8 cellular contexts compared by ENCODE assay signal in genomic region chr19:35140898-35141626, GRCh38. TPM values are rescaled to one million over a fixed set of nuclear protein-coding genes. Genes with fewer than 3 reads are reported as not detected.
DNase-seq lines count a peak whose midpoint lies in the region; ATAC-seq, FAIRE-seq and TF ChIP-seq lines count a peak whose summit lies in the region.

No MANE protein-coding gene starts in this region.

- H3K4me3 ChIP-seq in HCT116 (replicated peaks in 1 of 2; ENCODE audit: low read depth in 1 of 2, low read length in 2 of 2) (peak overlapping the region; percentile 49 to 66), keratinocyte (ENCODE audit: control insufficient read depth in 2 of 3, extremely low read depth in 1 of 3, insufficient read depth in 2 of 3, low read depth in 1 of 3, low read length in 3 of 3) (peak overlapping the region in 2 of 3 experiments; percentile 18 to 32)

- intact Hi-C loops in HCT116 (cut with micrococcal nuclease): no loop called here

- H3K9me2 ChIP-seq in HCT116 (ENCODE audit: insufficient read depth): no peaks in the 10 kb centered on the region

- TF ChIP-seq RAD21 in HCT116 (IDR thresholded peaks at IDR 0.05; ENCODE audit: low read depth): peak; percentile 72

- H2AFZ ChIP-seq in HCT116 (ENCODE audit: low read depth, low read length, poor library complexity, severe bottlenecking) (no peak overlapping the region), keratinocyte (ENCODE audit: control insufficient read depth, low read length) (peak overlapping the region; percentile 32)

- peak; percentile 77 for FAIRE-seq in keratinocyte (lab: Jason Lieb, UNC)

- H3K79me2 ChIP-seq in HCT116 (ENCODE audit: insufficient read depth, low read length) (no peaks in the 10 kb centered on the region), keratinocyte (ENCODE audit: control insufficient read depth, insufficient read depth, low read length) (no peaks in the 10 kb centered on the region)

- RAD21 ChIA-PET in HCT116 (lab: Charles Lee; ENCODE audit: low non-redundant PET in 1 of 2, low total read pairs in 2 of 2, uncharacterized antibody in 2 of 2, unreplicated experiment in 2 of 2): interaction anchor here (0.7 to 2.3 kb wide), 7 partner anchors 20 to 97 kb away, joined by 3 to 25 read pairs (median 5); no protein-coding TSS in a partner anchor

- H3K36me3 ChIP-seq in HCT116 (ENCODE audit: control insufficient read depth in 1 of 2, insufficient read depth in 2 of 2, low read length in 2 of 2) (no peaks in the 10 kb centered on the region), keratinocyte (ENCODE audit: control insufficient read depth in 2 of 2, extremely low read depth in 1 of 2, insufficient read depth in 2 of 2, low read length in 2 of 2) (no peaks in the 10 kb centered on the region)

- H4K20me1 ChIP-seq in HCT116 (ENCODE audit: insufficient read depth) (no peaks in the 10 kb centered on the region), keratinocyte (ENCODE audit: control insufficient read depth, extremely low read depth, insufficient read depth, low read length) (no peaks in the 10 kb centered on the region)

- peaks cover 22 to 35% of the 10 kb centered on the region in 2 experiments for H3K4me1 ChIP-seq in HCT116 (ENCODE audit: control insufficient read depth in 1 of 2, insufficient read depth in 2 of 2, low read length in 2 of 2)
- peaks cover 26% of the 10 kb centered on the region for H3K4me1 ChIP-seq in keratinocyte (ENCODE audit: control insufficient read depth, extremely low read depth, insufficient read depth, low read length)

- H3K9me1 ChIP-seq in keratinocyte (ENCODE audit: control insufficient read depth, extremely low read depth, insufficient read depth, low read length): no peaks in the 10 kb centered on the region

- H3K9me3 ChIP-seq in HCT116 (ENCODE audit: control insufficient read depth in 1 of 2, insufficient read depth in 1 of 2, low read depth in 1 of 2, low read length in 2 of 2): no peaks in the 10 kb centered on the region
- H3K9me3 ChIP-seq in keratinocyte (ENCODE audit: control insufficient read depth, low read depth, low read length): no peaks in the 10 kb centered on the region

- no peaks in the 10 kb centered on the region for H3K27me3 ChIP-seq in HCT116 (ENCODE audit: insufficient read depth, low read length)
- peaks cover 19% of the 10 kb centered on the region for H3K27me3 ChIP-seq in keratinocyte (ENCODE audit: control insufficient read depth, extremely low read depth, insufficient read depth, low read length)

- CTCF ChIA-PET in HCT116 (lab: Charles Lee): interaction anchor here (0.6 to 2.7 kb wide), 21 partner anchors 11 to 303 kb away, joined by 3 to 46 read pairs (median 5); partner anchors contain the start of genes FXYD3 and FXYD5

- DNase-seq in DMS 273 (lab: John Stamatoyannopoulos, UW; ENCODE audit: unreplicated experiment) (peak; percentile 93), HCT116 (ENCODE audit: low read depth, low spot score) (peak; percentile 83), NCI-H2196 (lab: John Stamatoyannopoulos, UW; ENCODE audit: unreplicated experiment) (peak; percentile 91), keratinocyte (ENCODE audit: low read depth, low spot score) (peak; percentile 81)
- DNase-seq in activated CD4-positive, alpha-beta T cell treated with anti-CD3 and anti-CD28 coated beads for 1 hour: peak; percentile 94
- DNase-seq in central memory CD4-positive, alpha-beta T cell: peak; percentile 92
- DNase-seq in stimulated activated CD4-positive, alpha-beta T cell treated with anti-CD3 and anti-CD28 coated beads, Interleukin-12 subunit alpha, Interleukin-12 subunit beta, amount 100 ng/mL, for 48 hours (ENCODE audit: low read depth in 2 of 3, low spot score in 1 of 3): peak; percentile 96 to 98 (median 96)

- TF ChIP-seq POLR2A in HCT116 (IDR thresholded peaks at IDR 0.05; ENCODE audit: borderline replicate concordance, extremely low read depth, insufficient read depth, insufficient read length): no peak

- H3K27ac ChIP-seq in HCT116 (ENCODE audit: low read depth, low read length) (peak overlapping the region; percentile 32; the same call in 1 of the 2 replicates), keratinocyte (ENCODE audit: control insufficient read depth, insufficient read depth, low read length) (no peak overlapping the region)

- H3K4me2 ChIP-seq in HCT116 (ENCODE audit: low read length): peak overlapping the region; percentile 95
- H3K4me2 ChIP-seq in keratinocyte (ENCODE audit: control insufficient read depth, extremely low read depth, insufficient read depth, low read depth, low read length): peak overlapping the region; percentile 44

- TF ChIP-seq CTCF in HCT116 (IDR thresholded peaks at IDR 0.05 in 2 of 3, conservative IDR thresholded peaks at IDR 0.05 in 1 of 3; ENCODE audit: borderline replicate concordance in 1 of 3, insufficient read depth in 1 of 3, low read depth in 2 of 3, low read length in 2 of 3): peak; percentile 44 to 47 (median 46); a peak in 4 of 6 replicates
- TF ChIP-seq CTCF in keratinocyte (optimal IDR thresholded peaks at IDR 0.05 in 1 of 3, IDR thresholded peaks at IDR 0.05 in 1 of 3, conservative IDR thresholded peaks at IDR 0.05 in 1 of 3; ENCODE audit: extremely low read depth in 1 of 3, insufficient read depth in 2 of 3, low read length in 3 of 3): peak; percentile 31 to 85 (median 82)

- no TSS peak for BruUV-seq in HCT116 (replicated peaks; lab: Mats Ljungman, UMichigan)

- ATAC-seq in HCT116 (peak; percentile 85), GM21723 (IDR thresholded peaks at IDR 0.05; ENCODE audit: unreplicated experiment) (no peak)

- dilution Hi-C loops in keratinocyte (cut with MboI; ENCODE audit: extremely low pct_ligation_motif_present, low sequenced_read_pairs): no loop called here

- POLR2A ChIA-PET in HCT116 (lab: Charles Lee): interaction anchor here (0.7 to 1.6 kb wide), 9 partner anchors 11 to 507 kb away, joined by 3 to 12 read pairs (median 3); partner anchors contain the start of gene COX6B1

- H3K9ac ChIP-seq in HCT116 (ENCODE audit: low read length) (peak overlapping the region; percentile 56), keratinocyte (ENCODE audit: control insufficient read depth, extremely low read depth, insufficient read depth, low read length) (no peak overlapping the region)

TF ChIP-seq in HCT116, 20 proteins besides CTCF, POLR2A, EP300 and RAD21:
- TF ChIP-seq JUND (IDR thresholded peaks at IDR 0.05) (no peak), POLR2AphosphoS5 (IDR thresholded peaks at IDR 0.05; ENCODE audit: low read depth, low read length) (peak; percentile 14; the same call in 1 of the 2 replicates)

RNA-seq across cellular contexts. Expression of gene FXYD7, which starts 2.0 kb away (rescaled TPM):
- total RNA-seq in HCT116 (2021; ENCODE audit: unreplicated experiment): 0.71 TPM
- polyA plus RNA-seq in HCT116 (2012): 0.46 and 0.52 TPM in 2 replicates
- 0.36 TPM in 1 of 3 replicates, not detected in the others for polyA plus RNA-seq in keratinocyte
- polyA plus RNA-seq in keratinocyte (2011; ENCODE audit: low read depth): not detected
- polyA plus RNA-seq in keratinocyte (2011; cell fraction: cytosol; rRNA removed): not detected in 2 replicates
- polyA plus RNA-seq in keratinocyte (2011; cell fraction: nucleus; rRNA removed): not detected in 2 replicates
- 0.24 TPM in 1 of 2 replicates, not detected in the other for polyA plus RNA-seq in keratinocyte (2012; ENCODE audit: low replicate concordance)
- not detected in 3 replicates for polyA minus RNA-seq in keratinocyte
- polyA minus RNA-seq in keratinocyte (2011; cell fraction: cytosol; rRNA and poly(A)+ RNA removed): not detected
- not detected in 2 replicates for polyA minus RNA-seq in keratinocyte (2011; cell fraction: nucleus; rRNA and poly(A)+ RNA removed)

RNA-seq across cellular contexts. Expression of gene FXYD1, which starts 2.4 kb away (rescaled TPM):
- 7.8 TPM for total RNA-seq in HCT116 (2021; ENCODE audit: unreplicated experiment)
- polyA plus RNA-seq in HCT116 (2012): 8.7 and 12.0 TPM in 2 replicates
- 0.14 to 0.23 TPM (median 0.19 TPM) in 3 replicates for polyA plus RNA-seq in keratinocyte
- polyA plus RNA-seq in keratinocyte (2011; ENCODE audit: low read depth): not detected
- polyA plus RNA-seq in keratinocyte (2011; cell fraction: cytosol; rRNA removed): not detected in 2 replicates
- not detected in 2 replicates for polyA plus RNA-seq in keratinocyte (2011; cell fraction: nucleus; rRNA removed)
- 0.32 and 2.6 TPM in 2 replicates for polyA plus RNA-seq in keratinocyte (2012; ENCODE audit: low replicate concordance)
- not detected in 3 replicates for polyA minus RNA-seq in keratinocyte
- polyA minus RNA-seq in keratinocyte (2011; cell fraction: cytosol; rRNA and poly(A)+ RNA removed): not detected
- polyA minus RNA-seq in keratinocyte (2011; cell fraction: nucleus; rRNA and poly(A)+ RNA removed): not detected in 2 replicates

RNA-seq across cellular contexts. Expression of gene LGI4, which starts 6.2 kb away (rescaled TPM):
- 0.32 TPM for total RNA-seq in HCT116 (2021; ENCODE audit: unreplicated experiment)
- 0.94 and 1.4 TPM in 2 replicates for polyA plus RNA-seq in HCT116 (2012)
- polyA plus RNA-seq in keratinocyte: 0.01 to 0.14 TPM (median 0.10 TPM) in 3 replicates
- 0.76 TPM for polyA plus RNA-seq in keratinocyte (2011; ENCODE audit: low read depth)
- polyA plus RNA-seq in keratinocyte (2011; cell fraction: cytosol; rRNA removed): 0.09 TPM in 1 of 2 replicates, not detected in the other
- polyA plus RNA-seq in keratinocyte (2011; cell fraction: nucleus; rRNA removed): 0.89 and 1.1 TPM in 2 replicates
- polyA plus RNA-seq in keratinocyte (2012; ENCODE audit: low replicate concordance): 0.11 and 0.93 TPM in 2 replicates
- polyA minus RNA-seq in keratinocyte: not detected in 3 replicates
- not detected for polyA minus RNA-seq in keratinocyte (2011; cell fraction: cytosol; rRNA and poly(A)+ RNA removed)
- polyA minus RNA-seq in keratinocyte (2011; cell fraction: nucleus; rRNA and poly(A)+ RNA removed): 0.31 TPM in 1 of 2 replicates, not detected in the other

RNA-seq across cellular contexts. Expression of gene FXYD5, which starts 13.5 kb away (rescaled TPM):
- 123 TPM for total RNA-seq in HCT116 (2021; ENCODE audit: unreplicated experiment)
- 416 TPM in 2 replicates for polyA plus RNA-seq in HCT116 (2012)
- 82.5 to 457 TPM (median 122 TPM) in 3 replicates for polyA plus RNA-seq in keratinocyte
- 159 TPM for polyA plus RNA-seq in keratinocyte (2011; ENCODE audit: low read depth)
- polyA plus RNA-seq in keratinocyte (2011; cell fraction: cytosol; rRNA removed): 216 and 272 TPM in 2 replicates
- polyA plus RNA-seq in keratinocyte (2011; cell fraction: nucleus; rRNA removed): 163 TPM in 2 replicates
- 191 and 430 TPM in 2 replicates for polyA plus RNA-seq in keratinocyte (2012; ENCODE audit: low replicate concordance)
- 206 to 558 TPM (median 224 TPM) in 3 replicates for polyA minus RNA-seq in keratinocyte
- polyA minus RNA-seq in keratinocyte (2011; cell fraction: cytosol; rRNA and poly(A)+ RNA removed): 226 TPM
- 66.2 and 71.1 TPM in 2 replicates for polyA minus RNA-seq in keratinocyte (2011; cell fraction: nucleus; rRNA and poly(A)+ RNA removed)

RNA-seq across cellular contexts. Expression of gene FXYD3, which starts 25.4 kb away (rescaled TPM):
- total RNA-seq in HCT116 (2021; ENCODE audit: unreplicated experiment): 17.4 TPM
- 28.6 and 32.2 TPM in 2 replicates for polyA plus RNA-seq in HCT116 (2012)
- polyA plus RNA-seq in keratinocyte: 563 to 2,415 TPM (median 851 TPM) in 3 replicates
- 498 TPM for polyA plus RNA-seq in keratinocyte (2011; ENCODE audit: low read depth)
- polyA plus RNA-seq in keratinocyte (2011; cell fraction: cytosol; rRNA removed): 945 and 1,085 TPM in 2 replicates
- 621 and 766 TPM in 2 replicates for polyA plus RNA-seq in keratinocyte (2011; cell fraction: nucleus; rRNA removed)
- 829 and 2,475 TPM in 2 replicates for polyA plus RNA-seq in keratinocyte (2012; ENCODE audit: low replicate concordance)
- polyA minus RNA-seq in keratinocyte: 308 to 665 TPM (median 468 TPM) in 3 replicates
- 614 TPM for polyA minus RNA-seq in keratinocyte (2011; cell fraction: cytosol; rRNA and poly(A)+ RNA removed)
- polyA minus RNA-seq in keratinocyte (2011; cell fraction: nucleus; rRNA and poly(A)+ RNA removed): 205 and 217 TPM in 2 replicates
